In genomic region chr14:105529506-105530445, GRCh38 we compare ENCODE assay signal across 1 cellular context.
TF ChIP-seq lines count a peak whose summit lies in the region.

No MANE protein-coding gene starts in this region.

TF ChIP-seq in HepG2, 621 proteins besides CTCF, POLR2A, EP300 and RAD21 (continued from another document):
- TF ChIP-seq ZFY (CRISPR knock-in tag; IDR thresholded peaks at IDR 0.05): peak; percentile 29; the same call in 1 of the 2 replicates
- TF ChIP-seq ZNF180 (CRISPR knock-in tag; IDR thresholded peaks at IDR 0.05; ENCODE audit: borderline replicate concordance, low read depth): no peak
- TF ChIP-seq ZNF891 (CRISPR knock-in tag; IDR thresholded peaks at IDR 0.05): no peak
- no peak for TF ChIP-seq KDM3A (CRISPR knock-in tag; IDR thresholded peaks at IDR 0.05; ENCODE audit: low read depth)
- TF ChIP-seq SIN3A (IDR thresholded peaks at IDR 0.05; ENCODE audit: borderline replicate concordance, low read depth, low read length): peak; percentile 40; the same call in 1 of the 2 replicates
- TF ChIP-seq ZNF564 (CRISPR knock-in tag; IDR thresholded peaks at IDR 0.05): no peak
- TF ChIP-seq ZNF12 (CRISPR knock-in tag; IDR thresholded peaks at IDR 0.05): no peak
- 0 out of 2 replicates have a peak, but pooled peaks have one; percentile 49 for TF ChIP-seq MEF2D (CRISPR knock-in tag; IDR thresholded peaks at IDR 0.05)
- TF ChIP-seq PRDM15 (CRISPR knock-in tag; IDR thresholded peaks at IDR 0.05): no peak
- TF ChIP-seq ZNF331 (CRISPR knock-in tag; IDR thresholded peaks at IDR 0.05): 0 out of 2 replicates have a peak, but pooled peaks have one; percentile 11
- TF ChIP-seq NFIC (IDR thresholded peaks at IDR 0.05; ENCODE audit: low read length): no peak
- TF ChIP-seq ZNF17 (CRISPR knock-in tag; IDR thresholded peaks at IDR 0.05): no peak
- TF ChIP-seq REST (IDR thresholded peaks at IDR 0.05; ENCODE audit: borderline replicate concordance in 1 of 2, low read depth in 1 of 2, low read length in 2 of 2): no peak
- TF ChIP-seq, protein P1, sequence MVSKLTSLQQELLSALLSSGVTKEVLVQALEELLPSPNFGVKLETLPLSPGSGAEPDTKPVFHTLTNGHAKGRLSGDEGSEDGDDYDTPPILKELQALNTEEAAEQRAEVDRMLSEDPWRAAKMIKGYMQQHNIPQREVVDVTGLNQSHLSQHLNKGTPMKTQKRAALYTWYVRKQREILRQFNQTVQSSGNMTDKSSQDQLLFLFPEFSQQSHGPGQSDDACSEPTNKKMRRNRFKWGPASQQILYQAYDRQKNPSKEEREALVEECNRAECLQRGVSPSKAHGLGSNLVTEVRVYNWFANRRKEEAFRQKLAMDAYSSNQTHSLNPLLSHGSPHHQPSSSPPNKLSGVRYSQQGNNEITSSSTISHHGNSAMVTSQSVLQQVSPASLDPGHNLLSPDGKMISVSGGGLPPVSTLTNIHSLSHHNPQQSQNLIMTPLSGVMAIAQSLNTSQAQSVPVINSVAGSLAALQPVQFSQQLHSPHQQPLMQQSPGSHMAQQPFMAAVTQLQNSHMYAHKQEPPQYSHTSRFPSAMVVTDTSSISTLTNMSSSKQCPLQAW (CRISPR knock-in tag; IDR thresholded peaks at IDR 0.05): peak; percentile 45; the same call in 1 of the 2 replicates
- no peak for TF ChIP-seq KLF11 (CRISPR knock-in tag; IDR thresholded peaks at IDR 0.05)
- no peak for TF ChIP-seq NFIB (CRISPR knock-in tag; IDR thresholded peaks at IDR 0.05; ENCODE audit: borderline replicate concordance)
- peak; percentile 65; the same call in 1 of the 2 replicates for TF ChIP-seq GFI1 (CRISPR knock-in tag; IDR thresholded peaks at IDR 0.05; ENCODE audit: borderline replicate concordance)
- no peak for TF ChIP-seq HNRNPL (IDR thresholded peaks at IDR 0.05; ENCODE audit: low read depth, low read length)
- TF ChIP-seq ZSCAN12 (CRISPR knock-in tag; IDR thresholded peaks at IDR 0.05): no peak
- TF ChIP-seq ZNF34 (CRISPR knock-in tag; IDR thresholded peaks at IDR 0.05; ENCODE audit: borderline replicate concordance): no peak
- no peak for TF ChIP-seq ZFP62 (CRISPR knock-in tag; IDR thresholded peaks at IDR 0.05)
- TF ChIP-seq, protein P2, sequence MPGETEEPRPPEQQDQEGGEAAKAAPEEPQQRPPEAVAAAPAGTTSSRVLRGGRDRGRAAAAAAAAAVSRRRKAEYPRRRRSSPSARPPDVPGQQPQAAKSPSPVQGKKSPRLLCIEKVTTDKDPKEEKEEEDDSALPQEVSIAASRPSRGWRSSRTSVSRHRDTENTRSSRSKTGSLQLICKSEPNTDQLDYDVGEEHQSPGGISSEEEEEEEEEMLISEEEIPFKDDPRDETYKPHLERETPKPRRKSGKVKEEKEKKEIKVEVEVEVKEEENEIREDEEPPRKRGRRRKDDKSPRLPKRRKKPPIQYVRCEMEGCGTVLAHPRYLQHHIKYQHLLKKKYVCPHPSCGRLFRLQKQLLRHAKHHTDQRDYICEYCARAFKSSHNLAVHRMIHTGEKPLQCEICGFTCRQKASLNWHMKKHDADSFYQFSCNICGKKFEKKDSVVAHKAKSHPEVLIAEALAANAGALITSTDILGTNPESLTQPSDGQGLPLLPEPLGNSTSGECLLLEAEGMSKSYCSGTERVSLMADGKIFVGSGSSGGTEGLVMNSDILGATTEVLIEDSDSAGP (CRISPR knock-in tag; IDR thresholded peaks at IDR 0.05; ENCODE audit: borderline replicate concordance): peak; percentile 52; the same call in 1 of the 2 replicates
- no peak for TF ChIP-seq TSC22D2 (CRISPR knock-in tag; IDR thresholded peaks at IDR 0.05; ENCODE audit: borderline replicate concordance)
- TF ChIP-seq ZBTB1 (CRISPR knock-in tag; IDR thresholded peaks at IDR 0.05; ENCODE audit: borderline replicate concordance): no peak
- no peak for TF ChIP-seq TEAD3 (CRISPR knock-in tag; optimal IDR thresholded peaks at IDR 0.05; ENCODE audit: borderline replicate concordance)
- no peak for TF ChIP-seq PRPF4 (IDR thresholded peaks at IDR 0.05; ENCODE audit: low read depth, low read length, poor library complexity, severe bottlenecking)
- no peak for TF ChIP-seq ZSCAN31 (CRISPR knock-in tag; IDR thresholded peaks at IDR 0.05; ENCODE audit: low read depth)
- peak; percentile 84 for TF ChIP-seq SP5 (CRISPR knock-in tag; IDR thresholded peaks at IDR 0.05; ENCODE audit: borderline replicate concordance, low read depth)
- peak; percentile 31; the same call in 1 of the 2 replicates for TF ChIP-seq ZFX (CRISPR knock-in tag; IDR thresholded peaks at IDR 0.05; ENCODE audit: low read depth)
- peak; percentile 28; the same call in 1 of the 2 replicates for TF ChIP-seq SOX5 (CRISPR knock-in tag; IDR thresholded peaks at IDR 0.05; ENCODE audit: borderline replicate concordance)
- no peak for TF ChIP-seq ERF (CRISPR knock-in tag; IDR thresholded peaks at IDR 0.05)
